11 cellular contexts compared by ENCODE assay signal in the genomic region with DNA sequence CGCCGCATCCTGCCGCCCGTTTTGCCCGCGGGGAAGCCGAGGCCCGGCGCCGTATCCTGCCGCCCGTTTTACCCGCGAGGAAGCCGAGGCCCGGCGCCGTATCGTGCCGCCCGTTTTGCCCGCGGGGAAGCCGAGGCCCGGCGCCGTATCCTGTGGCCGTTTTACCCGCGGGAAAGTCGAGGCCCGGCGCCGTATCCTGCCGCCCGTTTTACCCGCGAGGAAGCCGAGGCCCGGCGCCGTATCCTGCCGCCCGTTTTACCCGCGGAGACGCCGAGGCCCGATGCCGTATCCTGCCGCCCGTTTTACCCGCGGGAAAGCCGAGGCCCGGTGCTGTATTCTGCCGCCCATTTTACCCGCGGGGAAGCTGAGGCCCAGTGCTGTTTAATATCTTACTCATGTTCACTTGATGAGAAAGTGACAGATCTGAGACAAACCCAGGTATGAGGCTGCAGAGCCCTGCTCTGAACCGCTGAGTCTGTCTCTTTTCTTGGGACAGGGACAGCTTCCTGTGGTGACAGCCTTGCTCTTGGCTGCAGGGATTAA.
DNase-seq lines count a peak whose midpoint lies in the region; ATAC-seq and TF ChIP-seq lines count a peak whose summit lies in the region.
"Had no signal": no experiment of that assay in that cellular context is flagged by ENCODE, and none has a peak within 500 bp of the region (broad histone marks: within the 10 kb centered on the region; RNA-seq: fewer than 3 reads in every experiment).

No MANE protein-coding gene starts in this region.

- no peaks in the 10 kb centered on the region for H3K9me3 ChIP-seq in CD4-positive, CD25-positive, alpha-beta regulatory T cell (ENCODE audit: control insufficient read depth in 2 of 2, low read length in 2 of 2)
- no peaks in the 10 kb centered on the region for H3K9me3 ChIP-seq in neutrophil

- no peaks in the 10 kb centered on the region for H3K36me3 ChIP-seq in CD4-positive, CD25-positive, alpha-beta regulatory T cell (ENCODE audit: control insufficient read depth, insufficient read depth, low read length)
- no peaks in the 10 kb centered on the region for H3K36me3 ChIP-seq in neutrophil

- ATAC-seq in CD4-positive, CD25-positive, alpha-beta regulatory T cell (ENCODE audit: low read depth in 2 of 2), result no peak
- ATAC-seq in GM21367 (IDR thresholded peaks at IDR 0.05; ENCODE audit: unreplicated experiment), result no peak
- no peak for ATAC-seq in HG02970 (IDR thresholded peaks at IDR 0.05; ENCODE audit: low FRiP score, unreplicated experiment)
- ATAC-seq in GM21390 (IDR thresholded peaks at IDR 0.05; ENCODE audit: unreplicated experiment), result no peak
- ATAC-seq: Panc1 had no signal

- H3K4me1 Mint-ChIP-seq in CD4-positive, CD25-positive, alpha-beta regulatory T cell, result peaks cover 0 to 13% (median 4%) of the 10 kb centered on the region in 4 donors
- H3K4me1 Mint-ChIP-seq: mesothelial cell of epicardium had no signal

- peaks cover 30% of the 10 kb centered on the region for H3K27me3 Mint-ChIP-seq in CD4-positive, CD25-positive, alpha-beta regulatory T cell

- DNase-seq in CD4-positive, CD25-positive, alpha-beta regulatory T cell, result peak in 1 of 3 donors; percentile 11
- peak; percentile 3 for DNase-seq in cerebellar cortex (ENCODE audit: low spot score)
- DNase-seq: DMS53, NCI-H2029 treated with DMSO at 0.1 percent for 48 hours had no signal

- TF ChIP-seq CTCF in neutrophil (IDR thresholded peaks at IDR 0.05), result no peak

- H3K36me3 Mint-ChIP-seq in CD4-positive, CD25-positive, alpha-beta regulatory T cell, result peaks cover 4% of the 10 kb centered on the region
- H3K36me3 Mint-ChIP-seq: mesothelial cell of epicardium had no signal

- H3K27ac ChIP-seq in CD4-positive, CD25-positive, alpha-beta regulatory T cell (ENCODE audit: insufficient read depth, low read length, poor library complexity, severe bottlenecking), result no peak overlapping the region
- H3K27ac ChIP-seq in neutrophil, result no peak overlapping the region

- H3K4me3 Mint-ChIP-seq in CD4-positive, CD25-positive, alpha-beta regulatory T cell, result peak overlapping the region in 3 of 4 donors; percentile 64 to 86 (median 78)
- H3K4me3 Mint-ChIP-seq: mesothelial cell of epicardium had no signal

- no peaks in the 10 kb centered on the region for H3K4me1 ChIP-seq in CD4-positive, CD25-positive, alpha-beta regulatory T cell (ENCODE audit: control insufficient read depth, insufficient read depth, low read length, poor library complexity, severe bottlenecking)
- peaks cover 12 to 18% of the 10 kb centered on the region in 2 experiments for H3K4me1 ChIP-seq in neutrophil (ENCODE audit: control insufficient read depth in 1 of 2, insufficient read depth in 1 of 2, low read depth in 1 of 2, low read length in 1 of 2)

- H3K27me3 ChIP-seq in CD4-positive, CD25-positive, alpha-beta regulatory T cell (ENCODE audit: control insufficient read depth, insufficient read depth, low read length), result peaks cover 8% of the 10 kb centered on the region
- H3K27me3 ChIP-seq in neutrophil, result peaks cover 6% of the 10 kb centered on the region

- H3K4me3 ChIP-seq in CD4-positive, CD25-positive, alpha-beta regulatory T cell (ENCODE audit: low read depth, low read length), result no peak overlapping the region
- H3K4me3 ChIP-seq in GM08714 (ENCODE audit: low read length) (peak overlapping the region; percentile 20; the same call in 1 of the 2 replicates), neutrophil (ENCODE audit: low read depth in 1 of 2, low read length in 1 of 2) (peak overlapping the region; percentile 17 to 37)

- no peak overlapping the region for H3K27ac Mint-ChIP-seq in CD4-positive, CD25-positive, alpha-beta regulatory T cell
- H3K27ac Mint-ChIP-seq: mesothelial cell of epicardium had no signal

- peaks cover 0 to 3% (median 0%) of the 10 kb centered on the region in 7 donors for H3K9me3 Mint-ChIP-seq in CD4-positive, CD25-positive, alpha-beta regulatory T cell
